ENCODE assay signal across 32 cellular contexts in genomic region chr4:94369046-94369445, GRCh38. TPM values are rescaled to one million over a fixed set of nuclear protein-coding genes. Genes with fewer than 3 reads are reported as not detected.
"Had no signal": no experiment of that assay in that cellular context is flagged by ENCODE, and none has a peak within 500 bp of the region (broad histone marks: within the 10 kb centered on the region; RNA-seq: fewer than 3 reads in every experiment).

No MANE protein-coding gene starts in this region.

- H3K27ac ChIP-seq: left ventricle myocardium inferior, neural progenitor cell, neutrophil, ovary, right atrium auricular region, right lobe of liver, tibial nerve, uterus had no signal

- H3K9me3 Mint-ChIP-seq: natural killer cell had no signal

- H3K27me3 ChIP-seq: neural progenitor cell, neutrophil, ovary, right atrium auricular region, right lobe of liver, tibial nerve, uterus had no signal

- H3K36me3 ChIP-seq: left ventricle myocardium inferior, neural progenitor cell, neutrophil, ovary, right atrium auricular region, right lobe of liver, tibial nerve, uterus had no signal

- H3K4me1 ChIP-seq: left ventricle myocardium inferior, neural progenitor cell, right atrium auricular region, right lobe of liver, tibial nerve, uterus had no signal

- H3K4me3 ChIP-seq: left ventricle myocardium inferior, lung, neural progenitor cell, ovary, right atrium auricular region, right lobe of liver, smooth muscle cell, tibial nerve, uterus had no signal

- ATAC-seq: natural killer cell; right lobe of liver; stimulated activated memory B cell treated with anti-CD40 and anti-IgM and Interleukin-4, amounts not matched to agents 10 μg/mL and 1 μg/mL and 100 μg/mL, for 72 hours; stimulated activated naive CD8-positive, alpha-beta T cell treated with anti-CD3 and anti-CD28 coated beads, Interleukin-15, amount 100 ng/mL, for 72 hours had no signal

- H3K9me3 ChIP-seq: neutrophil, ovary, right atrium auricular region, right lobe of liver, uterus had no signal

- H3K4me1 Mint-ChIP-seq: immature natural killer cell; mesothelial cell of epicardium; naive B cell; natural killer cell; neural progenitor cell; stimulated activated memory B cell treated with anti-CD40 and anti-IgM and Interleukin-4, amounts not matched to agents 10 μg/mL and 1 μg/mL and 100 μg/mL, for 72 hours; stimulated activated naive CD8-positive, alpha-beta T cell treated with anti-CD3 and anti-CD28 coated beads, Interleukin-15, amount 100 ng/mL, for 72 hours had no signal

- DNase-seq: hypothalamus; immature natural killer cell; left ventricle myocardium inferior; mesendoderm; naive B cell; natural killer cell; nephron progenitor cell; occipital lobe; ovary; right lobe of liver; stimulated activated CD4-positive, alpha-beta T cell treated with anti-CD3 and anti-CD28 coated beads, Interleukin-1b, Interleukin-23, amount 100 ng/mL, for 48 hours; stimulated activated CD4-positive, alpha-beta T cell treated with anti-CD3 and anti-CD28 coated beads, Interleukin-2, amount 100 ng/mL, for 48 hours; stimulated activated CD4-positive, alpha-beta T cell treated with anti-CD3 and anti-CD28 coated beads, Interleukin-4, amount 100 ng/mL, for 4 hours; stimulated activated CD8-positive, alpha-beta memory T cell treated with anti-CD3 and anti-CD28 coated beads, Interleukin-4, amount 100 ng/mL, for 48 hours; stimulated activated naive CD4-positive, alpha-beta T cell treated with Interleukin-2 at 50 U/mL for 16 hours; stimulated activated naive CD8-positive, alpha-beta T cell treated with anti-CD3 and anti-CD28 coated beads, Interleukin-15, amount 100 ng/mL, for 72 hours; substantia nigra; uterus had no signal

- H3K27me3 Mint-ChIP-seq: progenitor cell of endocrine pancreas; stimulated activated memory B cell treated with anti-CD40 and anti-IgM and Interleukin-4, amounts not matched to agents 10 μg/mL and 1 μg/mL and 100 μg/mL, for 72 hours had no signal

- H3K36me3 Mint-ChIP-seq: immature natural killer cell; naive B cell; natural killer cell; neural progenitor cell; stimulated activated memory B cell treated with anti-CD40 and anti-IgM and Interleukin-4, amounts not matched to agents 10 μg/mL and 1 μg/mL and 100 μg/mL, for 72 hours; type B pancreatic cell had no signal

- H3K27ac Mint-ChIP-seq: immature natural killer cell; mesothelial cell of epicardium; naive B cell; natural killer cell; nephron progenitor cell; neural progenitor cell; progenitor cell of endocrine pancreas; stimulated activated memory B cell treated with anti-CD40 and anti-IgM and Interleukin-4, amounts not matched to agents 10 μg/mL and 1 μg/mL and 100 μg/mL, for 72 hours; stimulated activated naive CD8-positive, alpha-beta T cell treated with anti-CD3 and anti-CD28 coated beads, Interleukin-15, amount 100 ng/mL, for 72 hours; type B pancreatic cell had no signal

- H3K4me3 Mint-ChIP-seq: immature natural killer cell; mesothelial cell of epicardium; naive B cell; natural killer cell; nephron progenitor cell; neural progenitor cell; stimulated activated memory B cell treated with anti-CD40 and anti-IgM and Interleukin-4, amounts not matched to agents 10 μg/mL and 1 μg/mL and 100 μg/mL, for 72 hours; stimulated activated naive CD8-positive, alpha-beta T cell treated with anti-CD3 and anti-CD28 coated beads, Interleukin-15, amount 100 ng/mL, for 72 hours; type B pancreatic cell had no signal

RNA-seq across cellular contexts. Expression of gene HPGDS, which starts 26.4 kb away (rescaled TPM):
- total RNA-seq: kidney epithelial cell, mesothelial cell of epicardium, mononuclear cell, progenitor cell of endocrine pancreas, pulmonary artery endothelial cell, renal cortical epithelial cell, smooth muscle cell had no signal
- polyA plus RNA-seq: smooth muscle cell had no signal
